8 cellular contexts compared by ENCODE assay signal in the genomic region with DNA sequence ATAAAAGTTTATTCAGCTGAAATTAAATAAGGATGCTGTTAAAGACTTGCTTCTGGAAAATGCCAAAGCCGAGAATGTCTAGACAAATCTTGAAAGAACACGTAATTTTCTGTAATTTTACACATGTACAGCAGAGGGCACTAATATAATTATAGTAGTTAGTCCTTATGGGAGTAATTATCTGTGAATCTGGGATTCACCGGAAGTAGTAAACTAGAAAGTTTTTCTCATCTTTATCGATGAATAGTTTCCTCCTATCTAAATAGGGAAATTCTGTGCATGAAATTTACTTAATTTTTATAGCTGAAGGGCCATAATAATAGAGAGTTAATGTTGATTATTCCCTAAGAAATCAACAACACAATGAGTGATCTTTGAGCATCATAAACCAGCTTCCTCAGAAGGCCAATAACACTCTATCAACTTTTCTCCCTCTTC. TPM values are rescaled to one million over a fixed set of nuclear protein-coding genes. Genes with fewer than 3 reads are reported as not detected.
DNase-seq lines count a peak whose midpoint lies in the region; ATAC-seq and TF ChIP-seq lines count a peak whose summit lies in the region.

No MANE protein-coding gene starts in this region.

- intact Hi-C loops in dorsolateral prefrontal cortex (cut with DNase I): loop anchor here (2.0 to 5.0 kb wide), 2 partner anchors 341 to 346 kb away; no protein-coding TSS in a partner anchor

- H3K27ac Mint-ChIP-seq in neural progenitor cell: no peak overlapping the region

- H3K9me3 ChIP-seq in neural progenitor cell (ENCODE audit: low read depth): no peaks in the 10 kb centered on the region

- H3K4me3 ChIP-seq in dorsolateral prefrontal cortex: no peak overlapping the region
- no peak overlapping the region for H3K4me3 ChIP-seq in neural progenitor cell

- no peak overlapping the region for H3K27ac ChIP-seq in dorsolateral prefrontal cortex
- no peak overlapping the region for H3K27ac ChIP-seq in neural progenitor cell

- no peaks in the 10 kb centered on the region for H3K36me3 ChIP-seq in neural progenitor cell

- no peak overlapping the region for H2AFZ ChIP-seq in neural progenitor cell (replicated peaks)

- H3F3A ChIP-seq in neural progenitor cell (ENCODE audit: low read depth): no peaks in the 10 kb centered on the region

- no peaks in the 10 kb centered on the region for H3K79me2 ChIP-seq in neural progenitor cell (ENCODE audit: low read depth)

- DNase-seq in AG08395 (ENCODE audit: low spot score) (peak; percentile 59), HCEC 1CT (peak; percentile 67), NCI-H82 treated with DMSO at 0.1 percent for 48 hours (lab: John Stamatoyannopoulos, UW; ENCODE audit: unreplicated experiment) (peak; percentile 34), dorsolateral prefrontal cortex (no peak), neural progenitor cell (ENCODE audit: low spot score) (peak; percentile 44), T-helper 2 cell (no peak)
- no peak for DNase-seq in NK-92 treated with Interleukin-12 subunit alpha and Interleukin-12 subunit beta, amount 100 ng/mL, for 24 hours (lab: John Stamatoyannopoulos, UW)

- TF ChIP-seq CTCF in dorsolateral prefrontal cortex (IDR thresholded peaks at IDR 0.05 in 54 of 56, conservative IDR thresholded peaks at IDR 0.05 in 2 of 56; ENCODE audit: low read depth in 1 of 56, partially characterized antibody in 56 of 56) (peak in 55 of 56 donors; percentile 37 to 86 (median 64)), neural progenitor cell (IDR thresholded peaks at IDR 0.05) (peak; percentile 63)

- peaks cover 2% of the 10 kb centered on the region for H3K27me3 Mint-ChIP-seq in neural progenitor cell (ENCODE audit: insufficient read depth, low read depth)

- no peaks in the 10 kb centered on the region for H4K20me1 ChIP-seq in neural progenitor cell (ENCODE audit: low read depth)

- no peaks in the 10 kb centered on the region for H3K4me1 ChIP-seq in neural progenitor cell

- H3K4me2 ChIP-seq in neural progenitor cell: no peak overlapping the region

- ATAC-seq in HG03095 (IDR thresholded peaks at IDR 0.05; ENCODE audit: unreplicated experiment): no peak

- H3K36me3 Mint-ChIP-seq in neural progenitor cell: no peaks in the 10 kb centered on the region

- H3K9me3 Mint-ChIP-seq in neural progenitor cell: peaks cover 3% of the 10 kb centered on the region

- no peak overlapping the region for H3K4me3 Mint-ChIP-seq in neural progenitor cell

- H3K9ac ChIP-seq in neural progenitor cell: no peak overlapping the region

- no peaks in the 10 kb centered on the region for H3K4me1 Mint-ChIP-seq in neural progenitor cell

- H3K27me3 ChIP-seq in dorsolateral prefrontal cortex (peaks cover 0 to 7% (median 0%) of the 10 kb centered on the region in 45 donors), neural progenitor cell (no peaks in the 10 kb centered on the region)

RNA-seq across cellular contexts. Expression of gene CNTLN, which starts 18.4 kb away (rescaled TPM):
- 1 to 10 TPM; 3.2 to 8.7 (median 5.4) TPM for total RNA-seq in dorsolateral prefrontal cortex
- 6.8 and 10.1 TPM in 2 replicates for total RNA-seq in neural progenitor cell (ENCODE audit: low replicate concordance)

Comparison
In these comparisons a context has a peak if more than half of its experiments do, and no peak if none do; other contexts are left out.
1. DNase-seq: peak in AG08395 (single experiment), HCEC 1CT (single experiment), NCI-H82 treated with DMSO at 0.1 percent for 48 hours (single experiment) and neural progenitor cell (single experiment); none in dorsolateral prefrontal cortex (0 of 10), T-helper 2 cell (0 of 5) and NK-92 treated with Interleukin-12 subunit alpha and Interleukin-12 subunit beta, amount 100 ng/mL, for 24 hours (single experiment).